31 cellular contexts compared by ENCODE assay signal in genomic region chr5:87503004-87503403, GRCh38.
DNase-seq lines count a peak whose midpoint lies in the region; ATAC-seq and TF ChIP-seq lines count a peak whose summit lies in the region.
"Had no signal": no experiment of that assay in that cellular context is flagged by ENCODE, and none has a peak within 500 bp of the region (broad histone marks: within the 10 kb centered on the region; RNA-seq: fewer than 3 reads in every experiment).

No MANE protein-coding gene starts in this region.

- H3K9me2 ChIP-seq in SK-N-SH: no peaks in the 10 kb centered on the region

- H3K4me1 ChIP-seq in SK-N-SH (ENCODE audit: control insufficient read depth in 1 of 2, insufficient read depth in 2 of 2, low read depth in 1 of 2, low read length in 1 of 2): no peaks in the 10 kb centered on the region; a peak in 1 of 4 replicates
- H3K4me1 ChIP-seq: A549; BE2C; BLaER1; BLaER1 treated with 17β-estradiol and CSF1 and Interleukin-3, amounts not matched to agents 10 nM and 100 nM; Caco-2 had no signal

- H2AFZ ChIP-seq in SK-N-SH (ENCODE audit: low read depth): no peak overlapping the region

- H3K4me1 Mint-ChIP-seq in stimulated activated memory B cell treated with anti-CD40 and anti-IgM and Interleukin-4, amounts not matched to agents 10 μg/mL and 1 μg/mL and 100 μg/mL, for 72 hours: no peaks in the 10 kb centered on the region
- H3K4me1 Mint-ChIP-seq: B cell; CD14-positive monocyte; CD4-positive, alpha-beta memory T cell; CD4-positive, CD25-positive, alpha-beta regulatory T cell; CD8-positive, alpha-beta memory T cell had no signal

- WGBS in SK-N-SH (ENCODE audit: low lambda C conversion rate): 3% methylated on average over 2 of the region's 2 CpGs

- H4K20me1 ChIP-seq in SK-N-SH (ENCODE audit: insufficient read depth): no peaks in the 10 kb centered on the region
- H4K20me1 ChIP-seq: BLaER1; BLaER1 treated with 17β-estradiol and CSF1 and Interleukin-3, amounts not matched to agents 10 nM and 100 nM had no signal

- H3K36me3 Mint-ChIP-seq in stimulated activated memory B cell treated with anti-CD40 and anti-IgM and Interleukin-4, amounts not matched to agents 10 μg/mL and 1 μg/mL and 100 μg/mL, for 72 hours: no peaks in the 10 kb centered on the region
- H3K36me3 Mint-ChIP-seq: CD14-positive monocyte; CD4-positive, alpha-beta memory T cell; CD4-positive, CD25-positive, alpha-beta regulatory T cell; CD8-positive, alpha-beta memory T cell; CD8-positive, alpha-beta T cell had no signal

- H3K9me3 ChIP-seq in SK-N-SH: no peaks in the 10 kb centered on the region
- H3K9me3 ChIP-seq: A549; BE2C; BLaER1; BLaER1 treated with 17β-estradiol and CSF1 and Interleukin-3, amounts not matched to agents 10 nM and 100 nM; Caco-2 had no signal

- H3K27ac Mint-ChIP-seq in stimulated activated memory B cell treated with anti-CD40 and anti-IgM and Interleukin-4, amounts not matched to agents 10 μg/mL and 1 μg/mL and 100 μg/mL, for 72 hours: no peak overlapping the region
- H3K27ac Mint-ChIP-seq: B cell; CD14-positive monocyte; CD4-positive, alpha-beta memory T cell; CD4-positive, alpha-beta T cell; CD4-positive, CD25-positive, alpha-beta regulatory T cell; CD8-positive, alpha-beta memory T cell; CD8-positive, alpha-beta T cell had no signal

- TF ChIP-seq RAD21 in SK-N-SH (IDR thresholded peaks at IDR 0.05; ENCODE audit: low read length): no peak

- H3K4me3 Mint-ChIP-seq in stimulated activated memory B cell treated with anti-CD40 and anti-IgM and Interleukin-4, amounts not matched to agents 10 μg/mL and 1 μg/mL and 100 μg/mL, for 72 hours: no peak overlapping the region
- H3K4me3 Mint-ChIP-seq: B cell; CD14-positive monocyte; CD4-positive, alpha-beta memory T cell; CD4-positive, alpha-beta T cell; CD4-positive, CD25-positive, alpha-beta regulatory T cell; CD8-positive, alpha-beta memory T cell; CD8-positive, alpha-beta T cell had no signal

- H3K9ac ChIP-seq in SK-N-SH: no peak overlapping the region
- H3K9ac ChIP-seq: BLaER1; BLaER1 treated with 17β-estradiol and CSF1 and Interleukin-3, amounts not matched to agents 10 nM and 100 nM had no signal

- CTCF ChIA-PET in SK-N-SH (lab: Yijun Ruan, JAX): no interaction called here

- DNase-seq in SK-N-SH: peak; percentile 36
- DNase-seq in NCI-H1436 treated with DMSO at 0.1 percent for 48 hours (lab: John Stamatoyannopoulos, UW): no peak
- DNase-seq: 8988T; ACHN; AML-193; BE2C; C1 segment of cervical spinal cord; Caco-2; Calu3; CD4-positive, alpha-beta memory T cell; CD4-positive, alpha-beta T cell; CD4-positive, CD25-positive, alpha-beta regulatory T cell; CD8-positive, alpha-beta memory T cell; CD8-positive, alpha-beta T cell; COR-L47; DMS 273 treated with DMSO at 0.1 percent for 48 hours; DMS153; DMS53; DMS79; DMS79 treated with DMSO at 0.1 percent for 48 hours; DND-41; EL had no signal

- ATAC-seq in SK-N-SH treated with all-trans-retinoic acid at 6 μM for 48 hours: no peak
- no peak for ATAC-seq in stimulated activated memory B cell treated with anti-CD40 and anti-IgM and Interleukin-4, amounts not matched to agents 10 μg/mL and 1 μg/mL and 100 μg/mL, for 72 hours
- ATAC-seq: A549; CD8-positive, alpha-beta T cell had no signal

- TF ChIP-seq CTCF in SK-N-SH (IDR thresholded peaks at IDR 0.05): no peak

- no peaks in the 10 kb centered on the region for H3K36me3 ChIP-seq in SK-N-SH (replicated peaks in 1 of 2; ENCODE audit: control insufficient read depth in 1 of 2, insufficient read depth in 2 of 2, low read length in 1 of 2)
- H3K36me3 ChIP-seq: BE2C; BLaER1; BLaER1 treated with 17β-estradiol and CSF1 and Interleukin-3, amounts not matched to agents 10 nM and 100 nM had no signal

- POLR2A ChIA-PET in SK-N-SH (lab: Yijun Ruan, JAX): interaction anchor here (0.6 kb wide), 1 partner anchor 427 kb away, joined by 3 read pairs; no protein-coding TSS in a partner anchor

- H3K27me3 Mint-ChIP-seq in stimulated activated memory B cell treated with anti-CD40 and anti-IgM and Interleukin-4, amounts not matched to agents 10 μg/mL and 1 μg/mL and 100 μg/mL, for 72 hours: no peaks in the 10 kb centered on the region
- H3K27me3 Mint-ChIP-seq: CD4-positive, CD25-positive, alpha-beta regulatory T cell had no signal

- no peaks in the 10 kb centered on the region for H3K79me2 ChIP-seq in SK-N-SH (ENCODE audit: insufficient read depth)

- H3K27me3 ChIP-seq in SK-N-SH (ENCODE audit: insufficient read depth): no peaks in the 10 kb centered on the region
- H3K27me3 ChIP-seq: BE2C; BLaER1; BLaER1 treated with 17β-estradiol and CSF1 and Interleukin-3, amounts not matched to agents 10 nM and 100 nM had no signal

- H3K9me3 Mint-ChIP-seq in stimulated activated memory B cell treated with anti-CD40 and anti-IgM and Interleukin-4, amounts not matched to agents 10 μg/mL and 1 μg/mL and 100 μg/mL, for 72 hours: no peaks in the 10 kb centered on the region
- H3K9me3 Mint-ChIP-seq: CD4-positive, alpha-beta T cell; CD8-positive, alpha-beta T cell had no signal

- H3F3A ChIP-seq in SK-N-SH (replicated peaks; ENCODE audit: insufficient read depth): no peaks in the 10 kb centered on the region

- TF ChIP-seq EP300 in SK-N-SH (IDR thresholded peaks at IDR 0.05; ENCODE audit: borderline replicate concordance in 1 of 2, low read depth in 1 of 2, low read length in 1 of 2): peak in 1 of 2 experiments; percentile 61; a peak in 1 of 4 replicates

- no peak overlapping the region for H3K4me3 ChIP-seq in SK-N-SH (ENCODE audit: low read depth in 2 of 2, low read length in 1 of 2)
- H3K4me3 ChIP-seq: A549; BLaER1; BLaER1 treated with 17β-estradiol and CSF1 and Interleukin-3, amounts not matched to agents 10 nM and 100 nM had no signal

- peak overlapping the region in 1 of 2 experiments; percentile 64; a peak in 1 of 4 replicates for H3K27ac ChIP-seq in SK-N-SH (ENCODE audit: low read depth in 2 of 2, low read length in 1 of 2)
- H3K27ac ChIP-seq: 22Rv1; A549; BLaER1; BLaER1 treated with 17β-estradiol and CSF1 and Interleukin-3, amounts not matched to agents 10 nM and 100 nM; C4-2B had no signal

- H3K4me2 ChIP-seq in SK-N-SH: no peak overlapping the region
- H3K4me2 ChIP-seq: A549; BLaER1; BLaER1 treated with 17β-estradiol and CSF1 and Interleukin-3, amounts not matched to agents 10 nM and 100 nM had no signal

TF ChIP-seq in SK-N-SH, 30 proteins besides CTCF, POLR2A, EP300 and RAD21:
- TF ChIP-seq CHD2 (IDR thresholded peaks at IDR 0.05; ENCODE audit: low read length, partially characterized antibody) (peak; percentile 23), GATA2 (CRISPR knock-in tag; IDR thresholded peaks at IDR 0.05) (peak; percentile 84), JUND (IDR thresholded peaks at IDR 0.05) (no peak), RCOR1 (IDR thresholded peaks at IDR 0.05; ENCODE audit: low read length) (peak; percentile 70; the same call in 1 of the 2 replicates)

TF ChIP-seq in SK-N-SH treated with all-trans-retinoic acid at 6 μM for 48 hours, 23 proteins besides CTCF, POLR2A, EP300 and RAD21 (continues in another document):
- TF ChIP-seq, protein P1, sequence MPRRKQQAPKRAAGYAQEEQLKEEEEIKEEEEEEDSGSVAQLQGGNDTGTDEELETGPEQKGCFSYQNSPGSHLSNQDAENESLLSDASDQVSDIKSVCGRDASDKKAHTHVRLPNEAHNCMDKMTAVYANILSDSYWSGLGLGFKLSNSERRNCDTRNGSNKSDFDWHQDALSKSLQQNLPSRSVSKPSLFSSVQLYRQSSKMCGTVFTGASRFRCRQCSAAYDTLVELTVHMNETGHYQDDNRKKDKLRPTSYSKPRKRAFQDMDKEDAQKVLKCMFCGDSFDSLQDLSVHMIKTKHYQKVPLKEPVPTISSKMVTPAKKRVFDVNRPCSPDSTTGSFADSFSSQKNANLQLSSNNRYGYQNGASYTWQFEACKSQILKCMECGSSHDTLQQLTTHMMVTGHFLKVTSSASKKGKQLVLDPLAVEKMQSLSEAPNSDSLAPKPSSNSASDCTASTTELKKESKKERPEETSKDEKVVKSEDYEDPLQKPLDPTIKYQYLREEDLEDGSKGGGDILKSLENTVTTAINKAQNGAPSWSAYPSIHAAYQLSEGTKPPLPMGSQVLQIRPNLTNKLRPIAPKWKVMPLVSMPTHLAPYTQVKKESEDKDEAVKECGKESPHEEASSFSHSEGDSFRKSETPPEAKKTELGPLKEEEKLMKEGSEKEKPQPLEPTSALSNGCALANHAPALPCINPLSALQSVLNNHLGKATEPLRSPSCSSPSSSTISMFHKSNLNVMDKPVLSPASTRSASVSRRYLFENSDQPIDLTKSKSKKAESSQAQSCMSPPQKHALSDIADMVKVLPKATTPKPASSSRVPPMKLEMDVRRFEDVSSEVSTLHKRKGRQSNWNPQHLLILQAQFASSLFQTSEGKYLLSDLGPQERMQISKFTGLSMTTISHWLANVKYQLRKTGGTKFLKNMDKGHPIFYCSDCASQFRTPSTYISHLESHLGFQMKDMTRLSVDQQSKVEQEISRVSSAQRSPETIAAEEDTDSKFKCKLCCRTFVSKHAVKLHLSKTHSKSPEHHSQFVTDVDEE (CRISPR knock-in tag; IDR thresholded peaks at IDR 0.05): no peak
- no peak for TF ChIP-seq ZNF565 (CRISPR knock-in tag; conservative IDR thresholded peaks at IDR 0.05; ENCODE audit: low read depth)
- no peak for TF ChIP-seq TOX (CRISPR knock-in tag; IDR thresholded peaks at IDR 0.05; ENCODE audit: borderline replicate concordance)
- TF ChIP-seq, protein P2, sequence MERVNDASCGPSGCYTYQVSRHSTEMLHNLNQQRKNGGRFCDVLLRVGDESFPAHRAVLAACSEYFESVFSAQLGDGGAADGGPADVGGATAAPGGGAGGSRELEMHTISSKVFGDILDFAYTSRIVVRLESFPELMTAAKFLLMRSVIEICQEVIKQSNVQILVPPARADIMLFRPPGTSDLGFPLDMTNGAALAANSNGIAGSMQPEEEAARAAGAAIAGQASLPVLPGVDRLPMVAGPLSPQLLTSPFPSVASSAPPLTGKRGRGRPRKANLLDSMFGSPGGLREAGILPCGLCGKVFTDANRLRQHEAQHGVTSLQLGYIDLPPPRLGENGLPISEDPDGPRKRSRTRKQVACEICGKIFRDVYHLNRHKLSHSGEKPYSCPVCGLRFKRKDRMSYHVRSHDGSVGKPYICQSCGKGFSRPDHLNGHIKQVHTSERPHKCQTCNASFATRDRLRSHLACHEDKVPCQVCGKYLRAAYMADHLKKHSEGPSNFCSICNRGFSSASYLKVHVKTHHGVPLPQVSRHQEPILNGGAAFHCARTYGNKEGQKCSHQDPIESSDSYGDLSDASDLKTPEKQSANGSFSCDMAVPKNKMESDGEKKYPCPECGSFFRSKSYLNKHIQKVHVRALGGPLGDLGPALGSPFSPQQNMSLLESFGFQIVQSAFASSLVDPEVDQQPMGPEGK (CRISPR knock-in tag; IDR thresholded peaks at IDR 0.05; ENCODE audit: borderline replicate concordance): no peak
